31 cellular contexts compared by ENCODE assay signal in genomic region chr5:100659080-100659479, GRCh38.
"Had no signal": no experiment of that assay in that cellular context is flagged by ENCODE, and none has a peak within 500 bp of the region (broad histone marks: within the 10 kb centered on the region; RNA-seq: fewer than 3 reads in every experiment).

No MANE protein-coding gene starts in this region.

- DNase-seq: activated CD4-positive, alpha-beta memory T cell treated with anti-CD3 and anti-CD28 coated beads, Interleukin-2, amount 10 ng/mL, durations not matched to agents 7 days and 5 days; activated CD4-positive, alpha-beta T cell treated with anti-CD3 and anti-CD28 coated beads for 1 hour; activated CD4-positive, alpha-beta T cell treated with anti-CD3 and anti-CD28 coated beads for 4 hours; activated CD4-positive, alpha-beta T cell treated with anti-CD3 and anti-CD28 coated beads, Interleukin-2, amount 10 ng/mL, durations not matched to agents 7 days and 5 days; activated CD4-positive, alpha-beta T cell treated with anti-CD3 and anti-CD28 coated beads, Interleukin-2, amount 50 U/mL, for 4 hours; activated CD8-positive, alpha-beta memory T cell treated with anti-CD3 and anti-CD28 coated beads, Interleukin-2, amount 50 U/mL, for 48 hours; activated effector memory CD4-positive, alpha-beta T cell treated with Interleukin-2 at 50 U/mL for 16 hours; activated gamma-delta T cell treated with Interleukin-2 at 50 U/mL for 16 hours; activated naive CD4-positive, alpha-beta T cell treated with anti-CD3 and anti-CD28 coated beads, Interleukin-2, amount 50 U/mL, for 16 hours; activated naive CD4-positive, alpha-beta T cell treated with Interleukin-2 at 50 U/mL for 16 hours; activated T-cell treated with anti-CD3 and anti-CD28 coated beads for 4 hours; activated T-cell treated with anti-CD3 and anti-CD28 coated beads, Interleukin-2, amount 50 U/mL, for 24 hours; activated T-cell treated with anti-CD3 and anti-CD28 coated beads, Interleukin-2, amount 50 U/mL, for 72 hours; amniotic stem cell; anterior cingulate cortex; brain microvascular endothelial cell; dorsolateral prefrontal cortex; effector memory CD8-positive, alpha-beta T cell; erythroblast; foreskin keratinocyte; gastrocnemius medialis; glutamatergic neuron; heart left ventricle had no signal

- H3K36me3 Mint-ChIP-seq: activated naive CD8-positive, alpha-beta T cell; WTC11 had no signal

- H3K4me1 Mint-ChIP-seq: WTC11 had no signal

- H3K36me3 ChIP-seq: brain microvascular endothelial cell, esophagus muscularis mucosa, gastrocnemius medialis, heart left ventricle had no signal

- H3K4me3 Mint-ChIP-seq: activated CD4-positive, alpha-beta memory T cell treated with anti-CD3 and anti-CD28 coated beads, Interleukin-2, amount 10 ng/mL, durations not matched to agents 7 days and 5 days; activated CD4-positive, alpha-beta T cell treated with anti-CD3 and anti-CD28 coated beads, Interleukin-2, amount 10 ng/mL, durations not matched to agents 7 days and 5 days; activated naive CD8-positive, alpha-beta T cell; activated T-cell treated with anti-CD3 and anti-CD28 coated beads, Interleukin-2, amount 50 U/mL, for 24 hours; activated T-cell treated with anti-CD3 and anti-CD28 coated beads, Interleukin-2, amount 50 U/mL, for 72 hours; central memory CD8-positive, alpha-beta T cell; dendritic cell treated with granulocyte-macrophage colony-stimulating factor and Interleukin-4, amounts not matched to agents 40 ng/mL and 50 ng/mL, for 4 days; effector memory CD8-positive, alpha-beta T cell; T-helper 1 cell treated with Interleukin-12 subunit alpha and Interleukin-12 subunit beta and Interleukin-4 antibody, amounts not matched to agents 30 μg/mL and 1 μg/mL, for 36 hours; WTC11 had no signal

- H3K4me3 ChIP-seq: coronary artery, dorsolateral prefrontal cortex, esophagus muscularis mucosa, gastrocnemius medialis, heart left ventricle had no signal

- H3K27me3 Mint-ChIP-seq: activated CD4-positive, alpha-beta memory T cell treated with anti-CD3 and anti-CD28 coated beads, Interleukin-2, amount 10 ng/mL, durations not matched to agents 7 days and 5 days; activated naive CD8-positive, alpha-beta T cell; activated T-cell treated with anti-CD3 and anti-CD28 coated beads, Interleukin-2, amount 50 U/mL, for 24 hours; central memory CD8-positive, alpha-beta T cell; dendritic cell treated with granulocyte-macrophage colony-stimulating factor and Interleukin-4, amounts not matched to agents 40 ng/mL and 50 ng/mL, for 4 days; effector memory CD8-positive, alpha-beta T cell had no signal

- H3K27me3 ChIP-seq: brain microvascular endothelial cell, dorsolateral prefrontal cortex, esophagus muscularis mucosa, foreskin keratinocyte, gastrocnemius medialis, heart left ventricle had no signal

- H3K9me3 Mint-ChIP-seq: activated CD4-positive, alpha-beta memory T cell treated with anti-CD3 and anti-CD28 coated beads, Interleukin-2, amount 10 ng/mL, durations not matched to agents 7 days and 5 days; activated CD4-positive, alpha-beta T cell treated with anti-CD3 and anti-CD28 coated beads, Interleukin-2, amount 10 ng/mL, durations not matched to agents 7 days and 5 days; activated T-cell treated with anti-CD3 and anti-CD28 coated beads, Interleukin-2, amount 50 U/mL, for 24 hours; activated T-cell treated with anti-CD3 and anti-CD28 coated beads, Interleukin-2, amount 50 U/mL, for 72 hours; central memory CD8-positive, alpha-beta T cell; dendritic cell treated with granulocyte-macrophage colony-stimulating factor and Interleukin-4, amounts not matched to agents 40 ng/mL and 50 ng/mL, for 4 days; effector memory CD8-positive, alpha-beta T cell; T-helper 1 cell treated with Interleukin-12 subunit alpha and Interleukin-12 subunit beta and Interleukin-4 antibody, amounts not matched to agents 30 μg/mL and 1 μg/mL, for 36 hours had no signal

- ATAC-seq: activated T-cell treated with anti-CD3 and anti-CD28 coated beads, Interleukin-2, amount 50 U/mL, for 72 hours; effector memory CD8-positive, alpha-beta T cell; foreskin keratinocyte; gastrocnemius medialis; heart left ventricle; WTC11 had no signal

- H3K9me3 ChIP-seq: esophagus muscularis mucosa, gastrocnemius medialis, heart left ventricle had no signal

- H3K27ac ChIP-seq: brain microvascular endothelial cell, coronary artery, dorsolateral prefrontal cortex, esophagus muscularis mucosa, foreskin keratinocyte, gastrocnemius medialis, heart left ventricle, VCaP had no signal

- H3K27ac Mint-ChIP-seq: activated CD4-positive, alpha-beta memory T cell treated with anti-CD3 and anti-CD28 coated beads, Interleukin-2, amount 10 ng/mL, durations not matched to agents 7 days and 5 days; activated CD4-positive, alpha-beta T cell treated with anti-CD3 and anti-CD28 coated beads, Interleukin-2, amount 10 ng/mL, durations not matched to agents 7 days and 5 days; activated naive CD8-positive, alpha-beta T cell; activated T-cell treated with anti-CD3 and anti-CD28 coated beads, Interleukin-2, amount 50 U/mL, for 24 hours; activated T-cell treated with anti-CD3 and anti-CD28 coated beads, Interleukin-2, amount 50 U/mL, for 72 hours; dendritic cell treated with granulocyte-macrophage colony-stimulating factor and Interleukin-4, amounts not matched to agents 40 ng/mL and 50 ng/mL, for 4 days; effector memory CD8-positive, alpha-beta T cell; T-helper 1 cell treated with Interleukin-12 subunit alpha and Interleukin-12 subunit beta and Interleukin-4 antibody, amounts not matched to agents 30 μg/mL and 1 μg/mL, for 36 hours; WTC11 had no signal

- H3K4me1 ChIP-seq: esophagus muscularis mucosa, foreskin keratinocyte, gastrocnemius medialis, heart left ventricle had no signal
